Comparison of ENCODE assay signal across 8 cellular contexts in genomic region chr19:36054119-36054732, GRCh38. TPM values are rescaled to one million over a fixed set of nuclear protein-coding genes. Genes with fewer than 3 reads are reported as not detected.
DNase-seq lines count a peak whose midpoint lies in the region; ATAC-seq and TF ChIP-seq lines count a peak whose summit lies in the region.

Gene THAP8, minus strand, starts transcription at chr19:36054285. Its CDS starts 68 bp downstream, at chr19:36054217.

- H3K27me3 ChIP-seq in CD8-positive, alpha-beta T cell (ENCODE audit: insufficient read depth, low read length): no peaks in the 10 kb centered on the region
- H3K27me3 ChIP-seq in ectodermal cell (ENCODE audit: control insufficient read depth, insufficient read depth, low read length, poor library complexity, severe bottlenecking) (no peaks in the 10 kb centered on the region), lower lobe of right lung (ENCODE audit: low read depth) (no peaks in the 10 kb centered on the region)

- H3K27ac ChIP-seq in CD8-positive, alpha-beta T cell (ENCODE audit: low read depth, low read length): peak within 1 kb of the TSS; percentile 95
- H3K27ac ChIP-seq in ectodermal cell (ENCODE audit: insufficient read depth, low read depth, low read length, poor library complexity, severe bottlenecking): peak within 1 kb of the TSS; percentile 93
- H3K27ac ChIP-seq in lower lobe of right lung: peak within 1 kb of the TSS; percentile 94

- no peaks in the 10 kb centered on the region for H3K9me3 ChIP-seq in CD8-positive, alpha-beta T cell (ENCODE audit: low read length)
- no peaks in the 10 kb centered on the region for H3K9me3 ChIP-seq in ectodermal cell (ENCODE audit: control insufficient read depth, low read length)
- no peaks in the 10 kb centered on the region for H3K9me3 ChIP-seq in lower lobe of right lung

- H3K27me3 Mint-ChIP-seq in CD8-positive, alpha-beta T cell (ENCODE audit: low read depth): no peaks in the 10 kb centered on the region
- no peaks in the 10 kb centered on the region for H3K27me3 Mint-ChIP-seq in activated CD8-positive, alpha-beta T cell treated with anti-CD3 and anti-CD28 coated beads for 36 hours

- H3K27ac Mint-ChIP-seq in CD8-positive, alpha-beta T cell: peak within 1 kb of the TSS; percentile 97
- peak within 1 kb of the TSS; percentile 98 for H3K27ac Mint-ChIP-seq in activated CD8-positive, alpha-beta T cell treated with anti-CD3 and anti-CD28 coated beads for 36 hours

- 0% methylated on average over 56 of the region's 56 CpGs for WGBS in ectodermal cell, 2 experiments

- H3K4me3 Mint-ChIP-seq in CD8-positive, alpha-beta T cell: peak within 1 kb of the TSS; percentile 96
- peak within 1 kb of the TSS; percentile 89 for H3K4me3 Mint-ChIP-seq in activated CD8-positive, alpha-beta T cell treated with anti-CD3 and anti-CD28 coated beads for 36 hours

- H3K9me3 Mint-ChIP-seq in CD8-positive, alpha-beta T cell: no peaks in the 10 kb centered on the region
- H3K9me3 Mint-ChIP-seq in activated CD8-positive, alpha-beta T cell treated with anti-CD3 and anti-CD28 coated beads for 36 hours: no peaks in the 10 kb centered on the region

- CTCF ChIA-PET in CD8-positive, alpha-beta T cell (lab: Charles Lee): interaction anchor here (0.6 to 1.7 kb wide), 5 partner anchors 9 to 101 kb away, joined by 3 to 4 read pairs (median 3); partner anchors contain the start of gene SDHAF1
- CTCF ChIA-PET in activated CD8-positive, alpha-beta T cell treated with anti-CD3 and anti-CD28 coated beads for 36 hours (lab: Charles Lee): interaction anchor here (0.8 to 1.6 kb wide), 6 partner anchors 18 to 105 kb away, joined by 3 to 4 read pairs (median 3); partner anchors contain the start of genes ALKBH6 and TBCB

- peaks cover 17% of the 10 kb centered on the region for H3K4me1 ChIP-seq in CD8-positive, alpha-beta T cell (ENCODE audit: insufficient read depth, low read length)
- H3K4me1 ChIP-seq in ectodermal cell (ENCODE audit: control insufficient read depth, insufficient read depth, low read length) (peaks cover 4% of the 10 kb centered on the region), lower lobe of right lung (peaks cover 20% of the 10 kb centered on the region)

- peak; percentile 99 to 100 (median 100) for DNase-seq in CD8-positive, alpha-beta T cell
- DNase-seq in HK-2 (ENCODE audit: unreplicated experiment) (peak; percentile 98), NCI-H82 treated with DMSO at 0.1 percent for 48 hours (lab: John Stamatoyannopoulos, UW; ENCODE audit: unreplicated experiment) (peak; percentile 96), lower lobe of right lung (peak; percentile 100)
- DNase-seq in activated CD8-positive, alpha-beta T cell treated with anti-CD3 and anti-CD28 coated beads for 36 hours: peak; percentile 100
- peak; percentile 99 to 100 (median 100) for DNase-seq in stimulated activated CD4-positive, alpha-beta T cell treated with anti-CD3 and anti-CD28 coated beads, TNF-alpha, amount 100 ng/mL, for 24 hours (ENCODE audit: low read depth in 3 of 3)

- ATAC-seq in CD8-positive, alpha-beta T cell: peak; percentile 86
- ATAC-seq in GM19452 (IDR thresholded peaks at IDR 0.05; ENCODE audit: unreplicated experiment): peak; percentile 83
- peak; percentile 89 for ATAC-seq in activated CD8-positive, alpha-beta T cell treated with anti-CD3 and anti-CD28 coated beads for 36 hours
- ATAC-seq in lower lobe of right lung: peak; percentile 98

- peak within 1 kb of the TSS; percentile 86 for H3K4me3 ChIP-seq in CD8-positive, alpha-beta T cell (ENCODE audit: low read depth, low read length)
- H3K4me3 ChIP-seq in ectodermal cell (ENCODE audit: insufficient read depth, low read depth, low read length) (peak within 1 kb of the TSS; percentile 70), lower lobe of right lung (peak within 1 kb of the TSS; percentile 70)

- intact Hi-C loops in CD8-positive, alpha-beta T cell (cut with DNase I, micrococcal nuclease): loop anchor here (1.0 to 10.0 kb wide), 12 partner anchors 40 to 1161 kb away; partner anchors contain the start of genes ALKBH6 (in 2 of the 2), PSENEN (in 2 of the 2), SDHAF1 (in 2 of the 2) and TBCB (in 2 of the 2)
- intact Hi-C loops in activated CD8-positive, alpha-beta T cell treated with anti-CD3 and anti-CD28 coated beads for 36 hours (cut with micrococcal nuclease): loop anchor here (5.0 kb wide), 1 partner anchor 63 kb away; the partner anchor contains the start of gene TBCB
- intact Hi-C loops in lower lobe of right lung (cut with DNase I): no loop called here

- POLR2A ChIA-PET in CD8-positive, alpha-beta T cell (lab: Charles Lee): interaction anchor here (1.1 to 1.6 kb wide), 7 partner anchors 40 to 161 kb away, joined by 3 to 10 read pairs (median 4); partner anchors contain the start of genes ALKBH6, POLR2I, TBCB and ZNF146
- POLR2A ChIA-PET in activated CD8-positive, alpha-beta T cell treated with anti-CD3 and anti-CD28 coated beads for 36 hours (lab: Charles Lee): interaction anchor here (0.6 to 2.0 kb wide), 6 partner anchors 18 to 151 kb away, joined by 3 to 6 read pairs (median 4); partner anchors contain the start of genes POLR2I and TBCB

- H3K36me3 Mint-ChIP-seq in CD8-positive, alpha-beta T cell: peaks cover 9% of the 10 kb centered on the region
- H3K36me3 Mint-ChIP-seq in activated CD8-positive, alpha-beta T cell treated with anti-CD3 and anti-CD28 coated beads for 36 hours (ENCODE audit: low read depth): peaks cover 20% of the 10 kb centered on the region

- H3K36me3 ChIP-seq in CD8-positive, alpha-beta T cell (ENCODE audit: insufficient read depth, low read length): no peaks in the 10 kb centered on the region
- H3K36me3 ChIP-seq in ectodermal cell (ENCODE audit: control insufficient read depth, insufficient read depth, low read length): no peaks in the 10 kb centered on the region
- H3K36me3 ChIP-seq in lower lobe of right lung: no peaks in the 10 kb centered on the region

- H3K4me1 Mint-ChIP-seq in CD8-positive, alpha-beta T cell (ENCODE audit: low read depth): peaks cover 27% of the 10 kb centered on the region
- peaks cover 11% of the 10 kb centered on the region for H3K4me1 Mint-ChIP-seq in activated CD8-positive, alpha-beta T cell treated with anti-CD3 and anti-CD28 coated beads for 36 hours (ENCODE audit: low read depth)

- TF ChIP-seq CTCF in CD8-positive, alpha-beta T cell (IDR thresholded peaks at IDR 0.05): peak; percentile 66
- peak; percentile 45 for TF ChIP-seq CTCF in activated CD8-positive, alpha-beta T cell treated with anti-CD3 and anti-CD28 coated beads for 36 hours (IDR thresholded peaks at IDR 0.05)
- TF ChIP-seq CTCF in lower lobe of right lung (IDR thresholded peaks at IDR 0.05): peak; percentile 62

RNA-seq across cellular contexts. Expression of gene THAP8, which starts in this region (rescaled TPM):
- total RNA-seq in CD8-positive, alpha-beta T cell: under 1 TPM; 0.31 to 0.57 TPM
- 1 to 10 TPM; 3.4 to 3.7 TPM for total RNA-seq in activated CD8-positive, alpha-beta T cell treated with anti-CD3 and anti-CD28 coated beads for 36 hours
- 9.9 TPM for polyA plus RNA-seq in ectodermal cell (2013, experiment 1 of 4)
- 11.0 TPM for polyA plus RNA-seq in ectodermal cell (2013, experiment 2 of 4)
- 10.9 TPM for polyA plus RNA-seq in ectodermal cell (2013, experiment 3 of 4)
- 9.5 TPM for polyA plus RNA-seq in ectodermal cell (2013, experiment 4 of 4)
- 5.5 TPM for total RNA-seq in lower lobe of right lung

Comparison
In these comparisons a context has a peak if more than half of its experiments do, and no peak if none do; other contexts are left out.
1. Peak in every context shown above with its lines: DNase-seq, ATAC-seq, H3K4me3 ChIP-seq and H3K27ac ChIP-seq.
2. Peak in DNase-seq, ATAC-seq, H3K4me3 ChIP-seq and H3K27ac ChIP-seq in CD8-positive, alpha-beta T cell; RNA of the gene not detected or under 1 TPM.